In genomic region chr1:173248247-173248940, GRCh38 we compare ENCODE assay signal across 25 cellular contexts.
"Had no signal": no experiment of that assay in that cellular context is flagged by ENCODE, and none has a peak within 500 bp of the region (broad histone marks: within the 10 kb centered on the region; RNA-seq: fewer than 3 reads in every experiment).

No MANE protein-coding gene starts in this region.

- H3K27ac Mint-ChIP-seq: stimulated activated naive B cell treated with anti-CD40 and anti-IgM and Interleukin-4, amounts not matched to agents 10 μg/mL and 1 μg/mL and 100 μg/mL, for 72 hours; stimulated activated naive CD8-positive, alpha-beta T cell treated with anti-CD3 and anti-CD28 coated beads, Interleukin-15, amount 100 ng/mL, for 72 hours; type B pancreatic cell had no signal

- H3K4me1 ChIP-seq: psoas muscle, right lobe of liver, spleen had no signal

- H3K4me3 Mint-ChIP-seq: naive thymus-derived CD8-positive, alpha-beta T cell; stimulated activated naive B cell treated with anti-CD40 and anti-IgM and Interleukin-4, amounts not matched to agents 10 μg/mL and 1 μg/mL and 100 μg/mL, for 72 hours; stimulated activated naive CD8-positive, alpha-beta T cell treated with anti-CD3 and anti-CD28 coated beads, Interleukin-15, amount 100 ng/mL, for 72 hours; type B pancreatic cell had no signal

- H3K4me3 ChIP-seq: coronary artery, esophagus squamous epithelium, hepatocyte, lung, psoas muscle, right lobe of liver, spleen had no signal

- ATAC-seq: naive thymus-derived CD8-positive, alpha-beta T cell; psoas muscle; right lobe of liver; stimulated activated naive B cell treated with anti-CD40 and anti-IgM and Interleukin-4, amounts not matched to agents 10 μg/mL and 1 μg/mL and 100 μg/mL, for 72 hours; stimulated activated naive CD8-positive, alpha-beta T cell treated with anti-CD3 and anti-CD28 coated beads, Interleukin-15, amount 100 ng/mL, for 72 hours had no signal

- H3K27me3 ChIP-seq: esophagus squamous epithelium, hepatocyte, neutrophil, right lobe of liver, spleen had no signal

- DNase-seq: effector memory CD4-positive, alpha-beta T cell; esophagus squamous epithelium; foreskin melanocyte; head of caudate nucleus; kidney; left colon; left ventricle myocardium superior; mesendoderm; naive thymus-derived CD8-positive, alpha-beta T cell; psoas muscle; retina; right lobe of liver; spleen; stimulated activated CD4-positive, alpha-beta T cell treated with anti-CD3 and anti-CD28 coated beads, Interleukin-15, amount 100 ng/mL, for 24 hours; stimulated activated CD4-positive, alpha-beta T cell treated with anti-CD3 and anti-CD28 coated beads, Interleukin-1b, Interleukin-23, amount 100 ng/mL, for 48 hours; stimulated activated CD4-positive, alpha-beta T cell treated with anti-CD3 and anti-CD28 coated beads, Interleukin-4, amount 100 ng/mL, for 24 hours; stimulated activated naive B cell treated with anti-CD40 and anti-IgM and Interleukin-4, amounts not matched to agents 10 μg/mL and 1 μg/mL and 100 μg/mL, for 72 hours; stimulated activated naive CD8-positive, alpha-beta T cell treated with anti-CD3 and anti-CD28 coated beads, Interleukin-15, amount 100 ng/mL, for 72 hours had no signal

- FAIRE-seq: endometrium, kidney, urothelium cell line had no signal

- H3K27me3 Mint-ChIP-seq: stimulated activated naive B cell treated with anti-CD40 and anti-IgM and Interleukin-4, amounts not matched to agents 10 μg/mL and 1 μg/mL and 100 μg/mL, for 72 hours; stimulated activated naive CD8-positive, alpha-beta T cell treated with anti-CD3 and anti-CD28 coated beads, Interleukin-15, amount 100 ng/mL, for 72 hours; type B pancreatic cell had no signal

- H3K27ac ChIP-seq: coronary artery, esophagus squamous epithelium, hepatocyte, neutrophil, psoas muscle, right lobe of liver, spleen had no signal

- H2AFZ ChIP-seq: hepatocyte had no signal

- H3K4me2 ChIP-seq: hepatocyte had no signal

- H3K36me3 ChIP-seq: esophagus squamous epithelium, neutrophil, right lobe of liver, spleen had no signal

- H3K79me2 ChIP-seq: hepatocyte had no signal

- H3K4me1 Mint-ChIP-seq: stimulated activated naive B cell treated with anti-CD40 and anti-IgM and Interleukin-4, amounts not matched to agents 10 μg/mL and 1 μg/mL and 100 μg/mL, for 72 hours; stimulated activated naive CD8-positive, alpha-beta T cell treated with anti-CD3 and anti-CD28 coated beads, Interleukin-15, amount 100 ng/mL, for 72 hours had no signal
